ENCODE assay signal across 9 cellular contexts in genomic region chr10:125061557-125062243, GRCh38.
DNase-seq lines count a peak whose midpoint lies in the region; ATAC-seq, FAIRE-seq and TF ChIP-seq lines count a peak whose summit lies in the region.
"Had no signal": no experiment of that assay in that cellular context is flagged by ENCODE, and none has a peak within 500 bp of the region (broad histone marks: within the 10 kb centered on the region; RNA-seq: fewer than 3 reads in every experiment).

No MANE protein-coding gene starts in this region.

- peak overlapping the region; percentile 86 for H3K27ac ChIP-seq in VCaP
- H3K27ac ChIP-seq in mesendoderm (ENCODE audit: low read depth, low read length), result no peak overlapping the region
- H3K27ac ChIP-seq in upper lobe of left lung, result peak overlapping the region; percentile 41 to 94 (median 80)

- FAIRE-seq in H54 (lab: Jason Lieb, UNC), result no peak

- no peak overlapping the region for H2BK120ac ChIP-seq in mesendoderm (ENCODE audit: low read depth, low read length)

- ATAC-seq in upper lobe of left lung (ENCODE audit: low FRiP score in 2 of 2), result peak in 1 of 2 donors; percentile 43

- peaks cover 23% of the 10 kb centered on the region for H3K27me3 Mint-ChIP-seq in activated CD4-positive, alpha-beta T cell treated with anti-CD3 and anti-CD28 coated beads, Interleukin-2, amount 10 ng/mL, durations not matched to agents 24 days and 14 days
- H3K27me3 Mint-ChIP-seq in activated CD4-positive, alpha-beta memory T cell treated with anti-CD3 and anti-CD28 coated beads for 36 hours, result peaks cover 52% of the 10 kb centered on the region

- no peaks in the 10 kb centered on the region for H3K9me3 Mint-ChIP-seq in activated CD4-positive, alpha-beta T cell treated with anti-CD3 and anti-CD28 coated beads, Interleukin-2, amount 10 ng/mL, durations not matched to agents 24 days and 14 days
- no peaks in the 10 kb centered on the region for H3K9me3 Mint-ChIP-seq in activated CD4-positive, alpha-beta memory T cell treated with anti-CD3 and anti-CD28 coated beads for 36 hours

- peaks cover 33% of the 10 kb centered on the region for H3K79me1 ChIP-seq in mesendoderm (ENCODE audit: low read length)

- CTCF ChIA-PET in activated CD4-positive, alpha-beta memory T cell treated with anti-CD3 and anti-CD28 coated beads for 36 hours (lab: Charles Lee), result interaction anchor here (0.7 to 6.0 kb wide), 4 partner anchors 10 to 20 kb away, joined by 3 to 48 read pairs (median 3); no protein-coding TSS in a partner anchor

- no peak overlapping the region for H3K9ac ChIP-seq in mesendoderm (ENCODE audit: low read length)

- no peak for TF ChIP-seq EP300 in upper lobe of left lung (IDR thresholded peaks at IDR 0.05)

- H3K27me3 ChIP-seq in mesendoderm (ENCODE audit: insufficient read depth, low read length, poor library complexity) (no peaks in the 10 kb centered on the region), upper lobe of left lung (no peaks in the 10 kb centered on the region)

- TF ChIP-seq POLR2A in upper lobe of left lung (IDR thresholded peaks at IDR 0.05), result no peak
- TF ChIP-seq POLR2A in H54 (IDR thresholded peaks at IDR 0.05; ENCODE audit: low read depth, low read length), result no peak

- no peak overlapping the region for H3K4ac ChIP-seq in mesendoderm (ENCODE audit: low read depth, low read length)

- DNase-seq in SKM-1 treated with dmso at 0.1 percent for 144 hours (lab: John Stamatoyannopoulos, UW; ENCODE audit: unreplicated experiment), result peak; percentile 17
- DNase-seq in SKM-1 (lab: John Stamatoyannopoulos, UW; ENCODE audit: unreplicated experiment), result no peak
- DNase-seq in mesendoderm, result no peak
- DNase-seq in upper lobe of left lung, result no peak
- DNase-seq in activated CD4-positive, alpha-beta T cell treated with anti-CD3 and anti-CD28 coated beads, Interleukin-2, amount 10 ng/mL, durations not matched to agents 24 days and 14 days, result no peak
- DNase-seq in H54 (ENCODE audit: insufficient read length, low spot score), result no peak
- no peak for DNase-seq in activated CD4-positive, alpha-beta memory T cell treated with anti-CD3 and anti-CD28 coated beads for 36 hours
- DNase-seq: activated gamma-delta T cell had no signal

- no peak overlapping the region for H3K23ac ChIP-seq in mesendoderm (ENCODE audit: low read length)

- no peak overlapping the region for H3K4me3 Mint-ChIP-seq in activated CD4-positive, alpha-beta T cell treated with anti-CD3 and anti-CD28 coated beads, Interleukin-2, amount 10 ng/mL, durations not matched to agents 24 days and 14 days
- no peak overlapping the region for H3K4me3 Mint-ChIP-seq in activated CD4-positive, alpha-beta memory T cell treated with anti-CD3 and anti-CD28 coated beads for 36 hours

- intact Hi-C loops in activated CD4-positive, alpha-beta T cell treated with anti-CD3 and anti-CD28 coated beads, Interleukin-2, amount 10 ng/mL, durations not matched to agents 24 days and 14 days (cut with micrococcal nuclease), result loop anchor here (10.0 kb wide), 1 partner anchor 437 kb away; no protein-coding TSS in a partner anchor
- intact Hi-C loops in activated CD4-positive, alpha-beta memory T cell treated with anti-CD3 and anti-CD28 coated beads for 36 hours (cut with micrococcal nuclease), result loop anchor here (10.0 kb wide), 1 partner anchor 527 kb away; no protein-coding TSS in a partner anchor

- POLR2A ChIA-PET in activated CD4-positive, alpha-beta memory T cell treated with anti-CD3 and anti-CD28 coated beads for 36 hours (lab: Charles Lee), result no interaction called here

- H4K8ac ChIP-seq in mesendoderm (ENCODE audit: low read depth, low read length), result no peak overlapping the region

- peaks cover 2% of the 10 kb centered on the region for H3K36me3 ChIP-seq in mesendoderm (ENCODE audit: control insufficient read depth, insufficient read depth, low read length)
- peaks cover 0 to 5% (median 2%) of the 10 kb centered on the region in 4 donors for H3K36me3 ChIP-seq in upper lobe of left lung

- peaks cover 12% of the 10 kb centered on the region for H3K4me1 Mint-ChIP-seq in activated CD4-positive, alpha-beta T cell treated with anti-CD3 and anti-CD28 coated beads, Interleukin-2, amount 10 ng/mL, durations not matched to agents 24 days and 14 days
- peaks cover 15% of the 10 kb centered on the region for H3K4me1 Mint-ChIP-seq in activated CD4-positive, alpha-beta memory T cell treated with anti-CD3 and anti-CD28 coated beads for 36 hours (ENCODE audit: low read depth)

- no peak overlapping the region for H3K27ac Mint-ChIP-seq in activated CD4-positive, alpha-beta T cell treated with anti-CD3 and anti-CD28 coated beads, Interleukin-2, amount 10 ng/mL, durations not matched to agents 24 days and 14 days
- H3K27ac Mint-ChIP-seq in activated CD4-positive, alpha-beta memory T cell treated with anti-CD3 and anti-CD28 coated beads for 36 hours, result no peak overlapping the region

- no peak overlapping the region for H3K4me2 ChIP-seq in mesendoderm (ENCODE audit: low read length)

- no CpG with 5 or more reads among the region's 21 CpGs for WGBS in mesendoderm (ENCODE audit: extremely low coverage, insufficient coverage, low lambda C conversion rate)
- 44 to 62% methylated on average over 16 to 21 of the region's 21 CpGs for WGBS in upper lobe of left lung, 2 donors

- no peak overlapping the region for H2BK5ac ChIP-seq in mesendoderm (ENCODE audit: low read length)

- H3K36me3 Mint-ChIP-seq in activated CD4-positive, alpha-beta T cell treated with anti-CD3 and anti-CD28 coated beads, Interleukin-2, amount 10 ng/mL, durations not matched to agents 24 days and 14 days (ENCODE audit: low read depth), result no peaks in the 10 kb centered on the region
- no peaks in the 10 kb centered on the region for H3K36me3 Mint-ChIP-seq in activated CD4-positive, alpha-beta memory T cell treated with anti-CD3 and anti-CD28 coated beads for 36 hours

- no peak overlapping the region for H3K4me3 ChIP-seq in mesendoderm (ENCODE audit: low read length)
- peak overlapping the region in 1 of 4 donors; percentile 20 for H3K4me3 ChIP-seq in upper lobe of left lung

- H4K5ac ChIP-seq in mesendoderm (ENCODE audit: low read length), result no peak overlapping the region

- no peak overlapping the region for H2AK5ac ChIP-seq in mesendoderm (ENCODE audit: low read length)

- H3K79me2 ChIP-seq in mesendoderm (ENCODE audit: control insufficient read depth, insufficient read depth, low read length), result peaks cover 96% of the 10 kb centered on the region

- peak overlapping the region; percentile 10 for H3K56ac ChIP-seq in mesendoderm (ENCODE audit: low read length)

- H3K18ac ChIP-seq in mesendoderm (ENCODE audit: low read length), result no peak overlapping the region

- H2BK15ac ChIP-seq in mesendoderm (replicated peaks; ENCODE audit: low read depth), result no peak overlapping the region

- H3K4me1 ChIP-seq in mesendoderm (ENCODE audit: control insufficient read depth, low read depth, low read length) (peaks cover 4% of the 10 kb centered on the region), upper lobe of left lung (peaks cover 81 to 93% (median 89%) of the 10 kb centered on the region in 4 donors)

- H3K9me3 ChIP-seq in upper lobe of left lung, result no peaks in the 10 kb centered on the region

- no peak for TF ChIP-seq CTCF in VCaP (conservative IDR thresholded peaks at IDR 0.05)
- TF ChIP-seq CTCF in upper lobe of left lung (IDR thresholded peaks at IDR 0.05), result no peak
